ENCODE assay signal across 1 cellular context in the genomic region with DNA sequence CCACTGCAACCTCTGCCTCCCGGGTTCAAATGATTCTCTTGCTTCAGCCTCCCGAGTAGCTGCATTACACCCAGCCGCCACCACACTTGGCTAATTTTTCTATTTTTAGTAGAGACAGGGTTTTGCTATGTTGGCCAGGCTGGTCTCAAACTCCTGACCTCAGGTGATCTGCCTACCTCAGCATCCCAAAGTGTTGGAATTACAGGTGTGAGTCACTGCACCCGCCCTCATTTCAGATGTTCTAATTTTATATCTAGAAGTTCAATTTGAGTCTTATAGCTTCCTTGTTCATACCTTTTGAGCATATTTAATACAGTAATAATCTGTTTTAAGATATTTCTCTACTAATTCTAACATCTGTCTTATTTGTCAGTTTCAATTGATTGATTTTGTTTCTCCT.
DNase-seq lines count a peak whose midpoint lies in the region; FAIRE-seq and TF ChIP-seq lines count a peak whose summit lies in the region.
"Not testable (repeated sequence)": the region's sequence is repeated elsewhere in the genome, so short reads cannot be mapped to it uniquely, and the experiment has no call there.

No MANE protein-coding gene starts in this region.

- not testable (repeated sequence) for H4K20me1 ChIP-seq in astrocyte (ENCODE audit: insufficient read depth, low read length)

- peak overlapping the region; percentile 41 for H3K27ac Mint-ChIP-seq in astrocyte (ENCODE audit: unreplicated experiment)

- not testable (repeated sequence) for TF ChIP-seq CTCF in astrocyte (IDR thresholded peaks at IDR 0.05; ENCODE audit: insufficient read depth, low read depth, low read length)

- H3K9ac ChIP-seq in astrocyte (ENCODE audit: low read length) = not testable (repeated sequence)

- not testable (repeated sequence) for H3K27me3 Mint-ChIP-seq in astrocyte (ENCODE audit: low read depth, unreplicated experiment)

- not testable (repeated sequence) for H3K4me2 ChIP-seq in astrocyte (ENCODE audit: low read length)

- H3K27ac ChIP-seq in astrocyte (ENCODE audit: low read depth, low read length) = not testable (repeated sequence)

- not testable (repeated sequence) for DNase-seq in astrocyte (ENCODE audit: low read depth)

- not testable (repeated sequence) for H3K36me3 ChIP-seq in astrocyte (ENCODE audit: insufficient read depth, low read length)

- not testable (repeated sequence) for H3K9me3 ChIP-seq in astrocyte (ENCODE audit: insufficient read depth, low read depth, low read length)

- H3K4me3 Mint-ChIP-seq in astrocyte (ENCODE audit: unreplicated experiment) = not testable (repeated sequence)

- not testable (repeated sequence) for H3K27me3 ChIP-seq in astrocyte (ENCODE audit: insufficient read depth, low read length)

- H2AFZ ChIP-seq in astrocyte (ENCODE audit: low read depth, low read length) = not testable (repeated sequence)

- not testable (repeated sequence) for H3K4me3 ChIP-seq in astrocyte (ENCODE audit: insufficient read depth, low read depth, low read length)

- not testable (repeated sequence) for FAIRE-seq in astrocyte (lab: Jason Lieb, UNC)

- peaks cover 23% of the 10 kb centered on the region for H3K36me3 Mint-ChIP-seq in astrocyte (ENCODE audit: low read depth, unreplicated experiment)

- H3K79me2 ChIP-seq in astrocyte (ENCODE audit: insufficient read depth, low read length) = peaks cover 25% of the 10 kb centered on the region

- not testable (repeated sequence) for H3K4me1 Mint-ChIP-seq in astrocyte (ENCODE audit: low read depth, unreplicated experiment)

- H3K4me1 ChIP-seq in astrocyte (ENCODE audit: insufficient read depth, low read length) = not testable (repeated sequence)

- H3K9me3 Mint-ChIP-seq in astrocyte (ENCODE audit: unreplicated experiment) = not testable (repeated sequence)
